ENCODE assay signal across 13 cellular contexts in genomic region chr1:113792471-113792870, GRCh38. TPM values are rescaled to one million over a fixed set of nuclear protein-coding genes. Genes with fewer than 3 reads are reported as not detected.
DNase-seq lines count a peak whose midpoint lies in the region; ATAC-seq and TF ChIP-seq lines count a peak whose summit lies in the region.
"Had no signal": no experiment of that assay in that cellular context is flagged by ENCODE, and none has a peak within 500 bp of the region (broad histone marks: within the 10 kb centered on the region; RNA-seq: fewer than 3 reads in every experiment).

No MANE protein-coding gene starts in this region.

- H3K27me3 Mint-ChIP-seq in HFFc6 (ENCODE audit: insufficient read depth) (no peaks in the 10 kb centered on the region), naive B cell (no peaks in the 10 kb centered on the region), endodermal cell (ENCODE audit: insufficient read depth) (no peaks in the 10 kb centered on the region)
- no peaks in the 10 kb centered on the region for H3K27me3 Mint-ChIP-seq in activated CD4-positive, alpha-beta memory T cell treated with anti-CD3 and anti-CD28 coated beads for 36 hours

- intact Hi-C loops in activated CD4-positive, alpha-beta memory T cell treated with anti-CD3 and anti-CD28 coated beads for 36 hours (cut with micrococcal nuclease): no loop called here
- intact Hi-C loops in head of caudate nucleus (cut with DNase I): no loop called here

- H3K4me3 Mint-ChIP-seq in HFFc6 (no peak overlapping the region), naive B cell (peak overlapping the region in 1 of 8 donors; percentile 61), endodermal cell (no peak overlapping the region)
- H3K4me3 Mint-ChIP-seq in activated CD4-positive, alpha-beta memory T cell treated with anti-CD3 and anti-CD28 coated beads for 36 hours: no peak overlapping the region

- H3K36me3 Mint-ChIP-seq in HFFc6 (ENCODE audit: low read depth) (peaks cover 20% of the 10 kb centered on the region), naive B cell (peaks cover 9 to 17% of the 10 kb centered on the region in 2 donors), endodermal cell (ENCODE audit: low read depth) (peaks cover 21% of the 10 kb centered on the region)
- peaks cover 25% of the 10 kb centered on the region for H3K36me3 Mint-ChIP-seq in activated CD4-positive, alpha-beta memory T cell treated with anti-CD3 and anti-CD28 coated beads for 36 hours

- peaks cover 34% of the 10 kb centered on the region for H3K4me1 Mint-ChIP-seq in HFFc6 (ENCODE audit: low read depth)
- peaks cover 58% of the 10 kb centered on the region for H3K4me1 Mint-ChIP-seq in activated CD4-positive, alpha-beta memory T cell treated with anti-CD3 and anti-CD28 coated beads for 36 hours (ENCODE audit: low read depth)
- peaks cover 14 to 49% (median 21%) of the 10 kb centered on the region in 3 donors for H3K4me1 Mint-ChIP-seq in naive B cell
- peaks cover 18% of the 10 kb centered on the region for H3K4me1 Mint-ChIP-seq in endodermal cell

- TF ChIP-seq RAD21 in SK-N-SH (IDR thresholded peaks at IDR 0.05; ENCODE audit: low read length): no peak

- H3K4me1 ChIP-seq in SK-N-SH (ENCODE audit: control insufficient read depth in 1 of 2, insufficient read depth in 2 of 2, low read depth in 1 of 2, low read length in 1 of 2) (0 out of 4 replicates have a peak, but pooled peaks cover 0 to 7% of the 10 kb centered on the region in 2 experiments), endodermal cell (ENCODE audit: control insufficient read depth, insufficient read depth, low read length) (no peaks in the 10 kb centered on the region)

- H3K9me3 ChIP-seq in SK-N-SH (no peaks in the 10 kb centered on the region), endodermal cell (ENCODE audit: control insufficient read depth, low read length) (no peaks in the 10 kb centered on the region)
- H3K9me3 ChIP-seq: esophagus muscularis mucosa had no signal

- ATAC-seq in SK-N-SH treated with all-trans-retinoic acid at 6 μM for 48 hours: no peak
- no peak for ATAC-seq in naive B cell (ENCODE audit: low read depth in 2 of 2)

- H3K4me3 ChIP-seq in SK-N-SH (ENCODE audit: low read depth in 2 of 2, low read length in 1 of 2): no peak overlapping the region
- H3K4me3 ChIP-seq in endodermal cell (ENCODE audit: low read length): no peak overlapping the region
- H3K4me3 ChIP-seq: esophagus muscularis mucosa had no signal

- H3K36me3 ChIP-seq in SK-N-SH (replicated peaks in 1 of 2; ENCODE audit: control insufficient read depth in 1 of 2, insufficient read depth in 2 of 2, low read length in 1 of 2): peaks cover 40 to 42% of the 10 kb centered on the region in 2 experiments
- peaks cover 37% of the 10 kb centered on the region for H3K36me3 ChIP-seq in endodermal cell (ENCODE audit: control insufficient read depth, insufficient read depth, low read length)

- POLR2A ChIA-PET in SK-N-SH (lab: Yijun Ruan, JAX): no interaction called here
- POLR2A ChIA-PET in activated CD4-positive, alpha-beta memory T cell treated with anti-CD3 and anti-CD28 coated beads for 36 hours (lab: Charles Lee): no interaction called here

- DNase-seq in SK-N-SH: no peak
- DNase-seq in HFFc6: no peak
- peak; percentile 22 for DNase-seq in activated CD4-positive, alpha-beta memory T cell treated with anti-CD3 and anti-CD28 coated beads for 36 hours
- DNase-seq in naive B cell: no peak
- no peak for DNase-seq in endodermal cell
- DNase-seq in head of caudate nucleus: no peak
- DNase-seq in erythroblast (lab: John Stamatoyannopoulos, UW): no peak
- DNase-seq: cerebellar nuclear complex, small intestine had no signal

- WGBS in SK-N-SH (ENCODE audit: low lambda C conversion rate): 95% methylated on average over 5 of the region's 5 CpGs
- WGBS in endodermal cell (ENCODE audit: insufficient coverage in 1 of 2, insufficient read length in 1 of 2), 2 experiments: 92 to 100% methylated on average over 4 to 5 of the region's 5 CpGs

- H3K9me3 Mint-ChIP-seq in HFFc6: no peaks in the 10 kb centered on the region
- H3K9me3 Mint-ChIP-seq in activated CD4-positive, alpha-beta memory T cell treated with anti-CD3 and anti-CD28 coated beads for 36 hours: no peaks in the 10 kb centered on the region
- no peaks in the 10 kb centered on the region for H3K9me3 Mint-ChIP-seq in naive B cell
- H3K9me3 Mint-ChIP-seq in endodermal cell: no peaks in the 10 kb centered on the region

- H3K9me2 ChIP-seq in SK-N-SH: no peaks in the 10 kb centered on the region

- H3K9ac ChIP-seq in SK-N-SH (no peak overlapping the region), endodermal cell (ENCODE audit: extremely low read depth, low read length, poor library complexity, severe bottlenecking) (no peak overlapping the region)

- TF ChIP-seq POLR2A in erythroblast (IDR thresholded peaks at IDR 0.05; ENCODE audit: low read length): no peak

- TF ChIP-seq EP300 in SK-N-SH (IDR thresholded peaks at IDR 0.05; ENCODE audit: borderline replicate concordance in 1 of 2, low read depth in 1 of 2, low read length in 1 of 2): no peak

- CTCF ChIA-PET in SK-N-SH (lab: Yijun Ruan, JAX): interaction anchor here (1.2 kb wide), 1 partner anchor 8 kb away, joined by 3 read pairs; no protein-coding TSS in a partner anchor
- CTCF ChIA-PET in activated CD4-positive, alpha-beta memory T cell treated with anti-CD3 and anti-CD28 coated beads for 36 hours (lab: Charles Lee): interaction anchor here (1.2 kb wide), 1 partner anchor 720 kb away, joined by 5 read pairs; the partner anchor contains the start of gene LRIG2

- TF ChIP-seq CTCF in SK-N-SH (IDR thresholded peaks at IDR 0.05) (no peak), HFFc6 (IDR thresholded peaks at IDR 0.05) (no peak), endodermal cell (conservative IDR thresholded peaks at IDR 0.05) (no peak)

- H3K79me2 ChIP-seq in SK-N-SH (ENCODE audit: insufficient read depth): peaks cover 90% of the 10 kb centered on the region

- H3F3A ChIP-seq in SK-N-SH (replicated peaks; ENCODE audit: insufficient read depth): peaks cover 19% of the 10 kb centered on the region

- H3K27me3 ChIP-seq in SK-N-SH (ENCODE audit: insufficient read depth) (no peaks in the 10 kb centered on the region), endodermal cell (ENCODE audit: control insufficient read depth, insufficient read depth, low read length, poor library complexity, severe bottlenecking) (no peaks in the 10 kb centered on the region)
- H3K27me3 ChIP-seq: esophagus muscularis mucosa had no signal

- H3K27ac ChIP-seq in SK-N-SH (ENCODE audit: low read depth in 2 of 2, low read length in 1 of 2): peak overlapping the region in 1 of 2 experiments; percentile 34; a peak in 1 of 4 replicates
- H3K27ac ChIP-seq in endodermal cell (ENCODE audit: low read depth, low read length): no peak overlapping the region
- H3K27ac ChIP-seq: 22Rv1, esophagus muscularis mucosa, HL-60 had no signal

- H4K20me1 ChIP-seq in SK-N-SH (ENCODE audit: insufficient read depth): no peaks in the 10 kb centered on the region

- peak overlapping the region; percentile 74 for H3K27ac Mint-ChIP-seq in HFFc6
- H3K27ac Mint-ChIP-seq in activated CD4-positive, alpha-beta memory T cell treated with anti-CD3 and anti-CD28 coated beads for 36 hours: peak overlapping the region; percentile 69
- H3K27ac Mint-ChIP-seq in naive B cell: peak overlapping the region in 4 of 6 donors; percentile 47 to 83 (median 64)
- no peak overlapping the region for H3K27ac Mint-ChIP-seq in endodermal cell

- H3K4me2 ChIP-seq in SK-N-SH: no peak overlapping the region; the same call in 1 of the 2 replicates

- 0 out of 2 replicates have a peak overlapping the region, but pooled peaks have one; percentile 7 for H2AFZ ChIP-seq in SK-N-SH (ENCODE audit: low read depth)

TF ChIP-seq in SK-N-SH, 30 proteins besides CTCF, POLR2A, EP300 and RAD21 (continues in another document):
- TF ChIP-seq RCOR1 (IDR thresholded peaks at IDR 0.05; ENCODE audit: low read length): no peak

TF ChIP-seq in SK-N-SH treated with all-trans-retinoic acid at 6 μM for 48 hours, 23 proteins besides CTCF, POLR2A, EP300 and RAD21 (continues in another document):
- TF ChIP-seq GLIS3 (CRISPR knock-in tag; IDR thresholded peaks at IDR 0.05): no peak

RNA-seq across cellular contexts. Expression of gene RSBN1, which starts 19.8 kb away (rescaled TPM):
- 3.9 and 4.0 TPM in 2 replicates for polyA plus RNA-seq in SK-N-SH (2012; rRNA removed)
- polyA plus RNA-seq in SK-N-SH (2012; cell fraction: cytosol; rRNA removed): 5.1 and 5.2 TPM in 2 replicates
- 4.1 and 8.3 TPM in 2 replicates for polyA plus RNA-seq in SK-N-SH (2012; cell fraction: nucleus; rRNA removed)
- 10 to 100 TPM in 3 of 6 experiments, 1 to 10 TPM in 3; 9.0 to 11.5 (median 10.0) TPM for total RNA-seq in HFFc6 (2021; fragmentation: NEBNext Ultra II Directional; extraction: Animal tissue kit (Norgen Biotek cat#: 25700))
- 10 to 100 TPM; 17.5 to 18.5 TPM for total RNA-seq in activated CD4-positive, alpha-beta memory T cell treated with anti-CD3 and anti-CD28 coated beads for 36 hours
- polyA plus RNA-seq in naive B cell (ENCODE audit: low read depth in 6 of 6): 10 to 100 TPM; 28.7 to 39.0 (median 36.4) TPM
- total RNA-seq in endodermal cell: 10 to 100 TPM; 13.7 to 17.5 TPM
- 19.4 TPM for polyA plus RNA-seq in endodermal cell (2013, experiment 1 of 2)
- 20.4 TPM for polyA plus RNA-seq in endodermal cell (2013, experiment 2 of 2)

RNA-seq across cellular contexts. Expression of gene PHTF1, which starts 33.2 kb away (rescaled TPM):
- polyA plus RNA-seq in SK-N-SH (2012; rRNA removed) (10.8 and 14.1 TPM in 2 replicates), naive B cell (ENCODE audit: low read depth in 6 of 6) (10 to 100 TPM in 2 of 6 donors, 1 to 10 TPM in 4; 6.7 to 13.4 (median 9.6) TPM)
- polyA plus RNA-seq in SK-N-SH (2012; cell fraction: cytosol; rRNA removed): 12.5 and 13.5 TPM in 2 replicates
- polyA plus RNA-seq in SK-N-SH (2012; cell fraction: nucleus; rRNA removed): 9.5 and 16.1 TPM in 2 replicates
- 10 to 100 TPM; 23.3 to 27.9 (median 24.8) TPM for total RNA-seq in HFFc6 (2021; fragmentation: NEBNext Ultra II Directional; extraction: Animal tissue kit (Norgen Biotek cat#: 25700))
- total RNA-seq in activated CD4-positive, alpha-beta memory T cell treated with anti-CD3 and anti-CD28 coated beads for 36 hours: 10 to 100 TPM; 12.6 to 12.9 TPM
- 10 to 100 TPM; 43.8 to 56.5 TPM for total RNA-seq in endodermal cell
- 41.2 TPM for polyA plus RNA-seq in endodermal cell (2013, experiment 1 of 2)
- 39.2 TPM for polyA plus RNA-seq in endodermal cell (2013, experiment 2 of 2)
